ENCODE assay signal across 8 cellular contexts in genomic region chr21:31873696-31874599, GRCh38. TPM values are rescaled to one million over a fixed set of nuclear protein-coding genes. Genes with fewer than 3 reads are reported as not detected.
A peak's percentile ranks its signal among the peaks of the same experiment; 100 is the strongest.
DNase-seq lines count a peak whose midpoint lies in the region; ATAC-seq, FAIRE-seq and TF ChIP-seq lines count a peak whose summit lies in the region.

No MANE protein-coding gene starts in this region.

- ATAC-seq in HG02623 (IDR thresholded peaks at IDR 0.05; ENCODE audit: unreplicated experiment) = no peak
- ATAC-seq in GM21576 (IDR thresholded peaks at IDR 0.05; ENCODE audit: unreplicated experiment) = no peak

- no peak overlapping the region for H3K27ac ChIP-seq in keratinocyte (ENCODE audit: control insufficient read depth, insufficient read depth, low read length)

- no peak overlapping the region for H3K9ac ChIP-seq in keratinocyte (ENCODE audit: control insufficient read depth, extremely low read depth, insufficient read depth, low read length)

- H3K4me1 ChIP-seq in keratinocyte (ENCODE audit: control insufficient read depth, extremely low read depth, insufficient read depth, low read length) = peaks cover 3% of the 10 kb centered on the region

- peaks cover 67% of the 10 kb centered on the region for H3K27me3 ChIP-seq in keratinocyte (ENCODE audit: control insufficient read depth, extremely low read depth, insufficient read depth, low read length)

- no peaks in the 10 kb centered on the region for H4K20me1 ChIP-seq in keratinocyte (ENCODE audit: control insufficient read depth, extremely low read depth, insufficient read depth, low read length)

- TF ChIP-seq CTCF in keratinocyte (optimal IDR thresholded peaks at IDR 0.05 in 1 of 3, IDR thresholded peaks at IDR 0.05 in 1 of 3, conservative IDR thresholded peaks at IDR 0.05 in 1 of 3; ENCODE audit: extremely low read depth in 1 of 3, insufficient read depth in 2 of 3, low read length in 3 of 3) = peak in 2 of 3 experiments; percentile 49 to 69

- peak overlapping the region; percentile 19 for H2AFZ ChIP-seq in keratinocyte (ENCODE audit: control insufficient read depth, low read length)

- H3K4me3 ChIP-seq in keratinocyte (ENCODE audit: control insufficient read depth in 2 of 3, extremely low read depth in 1 of 3, insufficient read depth in 2 of 3, low read depth in 1 of 3, low read length in 3 of 3) = peak overlapping the region in 1 of 3 experiments; percentile 55

- DNase-seq in SIG-M5 treated with dmso at 0.1 percent for 504 hours (lab: John Stamatoyannopoulos, UW; ENCODE audit: unreplicated experiment) = peak; percentile 4
- DNase-seq in SIG-M5 (lab: John Stamatoyannopoulos, UW) = no peak
- DNase-seq in astrocyte of the hippocampus (ENCODE audit: low read depth, low spot score) = peak; percentile 61
- DNase-seq in keratinocyte (ENCODE audit: low read depth, low spot score) = no peak
- DNase-seq in stimulated activated CD4-positive, alpha-beta T cell treated with anti-CD3 and anti-CD28 coated beads, Interleukin-1b, Interleukin-23, amount 100 ng/mL, for 48 hours = peak; percentile 47

- H3K9me1 ChIP-seq in keratinocyte (ENCODE audit: control insufficient read depth, extremely low read depth, insufficient read depth, low read length) = no peaks in the 10 kb centered on the region

- no peaks in the 10 kb centered on the region for H3K36me3 ChIP-seq in keratinocyte (ENCODE audit: control insufficient read depth in 2 of 2, extremely low read depth in 1 of 2, insufficient read depth in 2 of 2, low read length in 2 of 2)

- H3K4me2 ChIP-seq in keratinocyte (ENCODE audit: control insufficient read depth, extremely low read depth, insufficient read depth, low read depth, low read length) = peak overlapping the region; percentile 75

- FAIRE-seq in keratinocyte (lab: Jason Lieb, UNC) = no peak

- no peaks in the 10 kb centered on the region for H3K79me2 ChIP-seq in keratinocyte (ENCODE audit: control insufficient read depth, insufficient read depth, low read length)

- H3K9me3 ChIP-seq in keratinocyte (ENCODE audit: control insufficient read depth, low read depth, low read length) = no peaks in the 10 kb centered on the region

- dilution Hi-C loops in keratinocyte (cut with MboI; ENCODE audit: extremely low pct_ligation_motif_present, low sequenced_read_pairs) = no loop called here

TF ChIP-seq in PFSK-1, 5 proteins besides CTCF, POLR2A, EP300 and RAD21:
- TF ChIP-seq POLR2AphosphoS5 (IDR thresholded peaks at IDR 0.05; ENCODE audit: low read depth, low read length) = no peak
- TF ChIP-seq FOXP2 (optimal IDR thresholded peaks at IDR 0.05; ENCODE audit: borderline replicate concordance, extremely low read depth, extremely low read length, insufficient read depth) = peak; percentile 53
- no peak for TF ChIP-seq SIN3A (IDR thresholded peaks at IDR 0.05; ENCODE audit: borderline replicate concordance, insufficient read depth, low read length)

RNA-seq across cellular contexts. Expression of gene HUNK, which starts 1.1 kb away (rescaled TPM):
- 13.7 TPM for polyA plus RNA-seq in PFSK-1 (2012; ENCODE audit: insufficient read length, low read depth)
- 0.01 to 0.03 TPM in 2 of 3 replicates, not detected in the other for polyA plus RNA-seq in keratinocyte
- polyA plus RNA-seq in keratinocyte (2011; ENCODE audit: low read depth) = not detected
- polyA plus RNA-seq in keratinocyte (2011; cell fraction: cytosol; rRNA removed) = 0.01 TPM in 1 of 2 replicates, not detected in the other
- polyA plus RNA-seq in keratinocyte (2011; cell fraction: nucleus; rRNA removed) = 0.03 and 0.14 TPM in 2 replicates
- 0.02 TPM in 1 of 2 replicates, not detected in the other for polyA plus RNA-seq in keratinocyte (2012; ENCODE audit: low replicate concordance)
- 0.03 TPM in 1 of 3 replicates, not detected in the others for polyA minus RNA-seq in keratinocyte
- polyA minus RNA-seq in keratinocyte (2011; cell fraction: cytosol; rRNA and poly(A)+ RNA removed) = not detected
- not detected in 2 replicates for polyA minus RNA-seq in keratinocyte (2011; cell fraction: nucleus; rRNA and poly(A)+ RNA removed)

Comparison
In these comparisons a context has a peak if more than half of its experiments do, and no peak if none do; other contexts are left out.
1. DNase-seq: peak in SIG-M5 treated with dmso at 0.1 percent for 504 hours (single experiment), astrocyte of the hippocampus (single experiment) and stimulated activated CD4-positive, alpha-beta T cell treated with anti-CD3 and anti-CD28 coated beads, Interleukin-1b, Interleukin-23, amount 100 ng/mL, for 48 hours (single experiment); none in SIG-M5 (single experiment) and keratinocyte (single experiment).